ENCODE assay signal across 12 cellular contexts in genomic region chr14:78606111-78606510, GRCh38.
DNase-seq lines count a peak whose midpoint lies in the region; ATAC-seq lines count a peak whose summit lies in the region.
"Had no signal": no experiment of that assay in that cellular context is flagged by ENCODE, and none has a peak within 500 bp of the region (broad histone marks: within the 10 kb centered on the region; RNA-seq: fewer than 3 reads in every experiment).

No MANE protein-coding gene starts in this region.

- ATAC-seq in stimulated activated naive CD8-positive, alpha-beta T cell treated with anti-CD3 and anti-CD28 coated beads, Interleukin-15, Interleukin-2, amounts not matched to agents 100 U/mL and 50 U/mL, for 24 hours, result peak; percentile 59
- no peak for ATAC-seq in stimulated activated naive CD8-positive, alpha-beta T cell treated with anti-CD3 and anti-CD28 coated beads, Interleukin-15, amount 100 ng/mL, for 72 hours
- no peak for ATAC-seq in HG03439 (IDR thresholded peaks at IDR 0.05; ENCODE audit: unreplicated experiment)

- peaks cover 18% of the 10 kb centered on the region for H3K27me3 Mint-ChIP-seq in stimulated activated naive CD8-positive, alpha-beta T cell treated with anti-CD3 and anti-CD28 coated beads, Interleukin-15, amount 100 ng/mL, for 72 hours

- no peaks in the 10 kb centered on the region for H3K9me3 Mint-ChIP-seq in stimulated activated naive CD8-positive, alpha-beta T cell treated with anti-CD3 and anti-CD28 coated beads, Interleukin-15, amount 100 ng/mL, for 72 hours

- no peak overlapping the region for H3K27ac Mint-ChIP-seq in stimulated activated naive CD8-positive, alpha-beta T cell treated with anti-CD3 and anti-CD28 coated beads, Interleukin-15, amount 100 ng/mL, for 72 hours
- H3K27ac Mint-ChIP-seq: B cell had no signal

- no peaks in the 10 kb centered on the region for H3K4me1 Mint-ChIP-seq in stimulated activated naive CD8-positive, alpha-beta T cell treated with anti-CD3 and anti-CD28 coated beads, Interleukin-15, amount 100 ng/mL, for 72 hours
- H3K4me1 Mint-ChIP-seq: B cell had no signal

- no peak for DNase-seq in stimulated activated naive CD8-positive, alpha-beta T cell treated with anti-CD3 and anti-CD28 coated beads, Interleukin-15, Interleukin-2, amounts not matched to agents 100 U/mL and 50 U/mL, for 24 hours
- DNase-seq in stimulated activated naive CD8-positive, alpha-beta T cell treated with anti-CD3 and anti-CD28 coated beads, Interleukin-15, amount 100 ng/mL, for 72 hours, result no peak
- DNase-seq in astrocyte of the hippocampus (ENCODE audit: low read depth, low spot score) (peak; percentile 41), glomerular endothelial cell (ENCODE audit: extremely low read depth, low read depth, low spot score) (peak; percentile 20), OCI-M2 (lab: John Stamatoyannopoulos, UW; ENCODE audit: unreplicated experiment) (no peak)
- no peak for DNase-seq in activated CD4-positive, alpha-beta T cell treated with anti-CD3 and anti-CD28 coated beads, Interleukin-2, amount 50 U/mL, for 1 hour
- DNase-seq in stimulated activated CD4-positive, alpha-beta T cell treated with anti-CD3 and anti-CD28 coated beads, Interleukin-15, amount 100 ng/mL, for 24 hours, result no peak
- DNase-seq: NCI-H1417, NCI-H510A, small intestine had no signal

- no peak overlapping the region for H3K4me3 Mint-ChIP-seq in stimulated activated naive CD8-positive, alpha-beta T cell treated with anti-CD3 and anti-CD28 coated beads, Interleukin-15, amount 100 ng/mL, for 72 hours
- H3K4me3 Mint-ChIP-seq: B cell had no signal

Comparison
In these comparisons a context has a peak if more than half of its experiments do, and no peak if none do; other contexts are left out.
1. DNase-seq: peak in astrocyte of the hippocampus (single experiment) and glomerular endothelial cell (single experiment); none in stimulated activated naive CD8-positive, alpha-beta T cell treated with anti-CD3 and anti-CD28 coated beads, Interleukin-15, Interleukin-2, amounts not matched to agents 100 U/mL and 50 U/mL, for 24 hours (single experiment), stimulated activated naive CD8-positive, alpha-beta T cell treated with anti-CD3 and anti-CD28 coated beads, Interleukin-15, amount 100 ng/mL, for 72 hours (0 of 2), OCI-M2 (single experiment), activated CD4-positive, alpha-beta T cell treated with anti-CD3 and anti-CD28 coated beads, Interleukin-2, amount 50 U/mL, for 1 hour (single experiment) and stimulated activated CD4-positive, alpha-beta T cell treated with anti-CD3 and anti-CD28 coated beads, Interleukin-15, amount 100 ng/mL, for 24 hours (single experiment).